In the genomic region with DNA sequence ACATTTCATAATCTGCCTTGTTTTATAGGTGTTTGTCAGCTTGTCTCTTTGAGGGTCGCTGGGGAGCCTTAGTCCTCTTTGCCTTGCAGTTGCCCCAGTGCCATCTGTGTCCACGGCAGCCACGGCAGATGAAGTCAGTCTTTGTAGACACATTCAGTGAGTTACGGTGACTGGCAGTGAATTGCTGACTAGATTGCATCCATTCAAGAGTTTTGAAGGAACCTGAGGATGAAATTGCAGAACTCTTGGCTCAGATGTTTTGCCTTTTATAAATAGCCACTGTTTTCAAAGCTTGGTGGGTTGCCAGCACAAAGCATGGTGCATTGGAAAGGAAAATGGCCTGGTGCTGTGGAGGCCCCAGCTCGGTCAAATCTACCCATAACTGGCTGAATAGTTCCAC, we compare ENCODE assay signal across 10 cellular contexts.
A peak's percentile ranks its signal among the peaks of the same experiment; 100 is the strongest.
DNase-seq lines count a peak whose midpoint lies in the region; ATAC-seq and TF ChIP-seq lines count a peak whose summit lies in the region.
"Had no signal": no experiment of that assay in that cellular context is flagged by ENCODE, and none has a peak within 500 bp of the region (broad histone marks: within the 10 kb centered on the region; RNA-seq: fewer than 3 reads in every experiment).

No MANE protein-coding gene starts in this region.

- no peak overlapping the region for H2AFZ ChIP-seq in mammary epithelial cell (ENCODE audit: low read depth, low read length)

- DNase-seq in NCI-H2107 treated with DMSO at 0.1 percent for 48 hours (lab: John Stamatoyannopoulos, UW; ENCODE audit: unreplicated experiment) (peak; percentile 32), mammary epithelial cell (no peak), thyroid gland (peak; percentile 12 to 14)
- DNase-seq: OCI-M1; stimulated activated CD4-positive, alpha-beta T cell treated with anti-CD3 and anti-CD28 coated beads, Interleukin-2, amount 100 ng/mL, for 24 hours had no signal

- H3K27ac ChIP-seq in mammary epithelial cell (ENCODE audit: insufficient read depth, low read depth, low read length): peak overlapping the region; percentile 95
- peak overlapping the region; percentile 6 for H3K27ac ChIP-seq in iPS-20b (ENCODE audit: low read length)
- H3K27ac ChIP-seq in thyroid gland: peak overlapping the region in 1 of 3 donors; percentile 44

- peaks cover 89% of the 10 kb centered on the region for H3K79me2 ChIP-seq in mammary epithelial cell (ENCODE audit: insufficient read depth, low read length)

- no peaks in the 10 kb centered on the region for H3K9me3 ChIP-seq in mammary epithelial cell (replicated peaks; ENCODE audit: insufficient read depth, low read length)
- no peaks in the 10 kb centered on the region for H3K9me3 ChIP-seq in iPS-20b (ENCODE audit: insufficient read depth, low read depth, low read length)
- no peaks in the 10 kb centered on the region for H3K9me3 ChIP-seq in thyroid gland
- H3K9me3 ChIP-seq: vagina had no signal

- H3K4me1 ChIP-seq in mammary epithelial cell (ENCODE audit: insufficient read depth, low read length) (peaks cover 61% of the 10 kb centered on the region), iPS-20b (ENCODE audit: insufficient read depth, low read length) (peaks cover 48% of the 10 kb centered on the region), thyroid gland (peaks cover 30 to 36% of the 10 kb centered on the region in 2 donors)

- H3K9ac ChIP-seq in mammary epithelial cell (ENCODE audit: insufficient read depth, low read length) (peak overlapping the region; percentile 13), iPS-20b (ENCODE audit: low read depth, low read length) (peak overlapping the region; percentile 40; the same call in 1 of the 2 replicates)

- TF ChIP-seq CTCF in mammary epithelial cell (conservative IDR thresholded peaks at IDR 0.05 in 1 of 2, IDR thresholded peaks at IDR 0.05 in 1 of 2; ENCODE audit: extremely low read depth in 1 of 2, insufficient read depth in 1 of 2, low read depth in 1 of 2, low read length in 2 of 2): no peak
- no peak for TF ChIP-seq CTCF in thyroid gland (IDR thresholded peaks at IDR 0.05)

- TF ChIP-seq POLR2A in thyroid gland (IDR thresholded peaks at IDR 0.05): no peak

- peak overlapping the region; percentile 44 for H3K4me2 ChIP-seq in mammary epithelial cell (ENCODE audit: insufficient read depth, low read depth, low read length)

- WGBS in mammary epithelial cell (ENCODE audit: low coverage, missing lambda C conversion rate): 39% methylated on average over 5 of the region's 5 CpGs
- WGBS in thyroid gland, 2 donors: 79 to 95% methylated on average over 5 of the region's 5 CpGs

- no peaks in the 10 kb centered on the region for H4K20me1 ChIP-seq in mammary epithelial cell (ENCODE audit: insufficient read depth, low read length)

- CTCF ChIA-PET in mammary epithelial cell (lab: Charles Lee; ENCODE audit: low non-redundant PET): interaction anchor here (0.7 kb wide), 1 partner anchor 90 kb away, joined by 3 read pairs; no protein-coding TSS in a partner anchor

- no peak for ATAC-seq in GM18870 (IDR thresholded peaks at IDR 0.05; ENCODE audit: unreplicated experiment)
- ATAC-seq in GM21360 (IDR thresholded peaks at IDR 0.05; ENCODE audit: unreplicated experiment): no peak
- ATAC-seq in HG03039 (IDR thresholded peaks at IDR 0.05; ENCODE audit: unreplicated experiment): no peak

- H3K4me3 ChIP-seq in mammary epithelial cell (replicated peaks in 1 of 3; ENCODE audit: insufficient read depth in 1 of 3, low read depth in 2 of 3, low read length in 3 of 3) (no peak overlapping the region), iPS-20b (ENCODE audit: low read length) (peak overlapping the region; percentile 13; the same call in 1 of the 2 replicates), thyroid gland (replicated peaks in 1 of 3) (no peak overlapping the region)
- H3K4me3 ChIP-seq: vagina had no signal

- intact Hi-C loops in mammary epithelial cell (cut with micrococcal nuclease): loop anchor here (1.0 to 5.0 kb wide), 2 partner anchors 232 to 394 kb away; a partner anchor contains a TSS
- intact Hi-C loops in thyroid gland (cut with DNase I): loop anchor here (10.0 kb wide), 1 partner anchor 124 kb away; a partner anchor contains a TSS

- in situ Hi-C loops in mammary epithelial cell (cut with MboI; ENCODE audit: low sequenced_read_pairs in 2 of 2): loop anchor here (5.0 to 10.0 kb wide), 3 partner anchors 114 to 281 kb away; a partner anchor contains a TSS

- BruUV-seq in mammary epithelial cell (replicated peaks; lab: Mats Ljungman, UMichigan): no TSS peak

- dilution Hi-C loops in mammary epithelial cell (cut with HindIII; ENCODE audit: low sequenced_read_pairs): no loop called here

- H3K36me3 ChIP-seq in mammary epithelial cell (ENCODE audit: insufficient read depth, low read length) (peaks cover 8% of the 10 kb centered on the region), iPS-20b (ENCODE audit: insufficient read depth, low read depth, low read length) (peaks cover 7% of the 10 kb centered on the region; the same call in 1 of the 2 replicates), thyroid gland (no peaks in the 10 kb centered on the region)
- H3K36me3 ChIP-seq: vagina had no signal

- H3K27me3 ChIP-seq in mammary epithelial cell (ENCODE audit: insufficient read depth, low read length) (no peaks in the 10 kb centered on the region), iPS-20b (ENCODE audit: insufficient read depth, low read length) (no peaks in the 10 kb centered on the region), thyroid gland (no peaks in the 10 kb centered on the region)
- H3K27me3 ChIP-seq: vagina had no signal
